ENCODE assay signal across 19 cellular contexts in genomic region chr3:57144952-57145351, GRCh38. TPM values are rescaled to one million over a fixed set of nuclear protein-coding genes. Genes with fewer than 3 reads are reported as not detected.
DNase-seq lines count a peak whose midpoint lies in the region; ATAC-seq and TF ChIP-seq lines count a peak whose summit lies in the region.
"Had no signal": no experiment of that assay in that cellular context is flagged by ENCODE, and none has a peak within 500 bp of the region (broad histone marks: within the 10 kb centered on the region; RNA-seq: fewer than 3 reads in every experiment).

No MANE protein-coding gene starts in this region.

- H3K27me3 ChIP-seq in cardiac muscle cell (no peaks in the 10 kb centered on the region), heart right ventricle (peaks cover 0 to 12% (median 0%) of the 10 kb centered on the region in 7 donors)
- H3K27me3 ChIP-seq: BE2C had no signal

- peak; percentile 56 to 93 (median 86) for ATAC-seq in heart right ventricle
- ATAC-seq: HCT116 had no signal

- TF ChIP-seq CTCF in cardiac muscle cell (IDR thresholded peaks at IDR 0.05; ENCODE audit: low read depth, low read length), result no peak
- TF ChIP-seq CTCF in heart right ventricle (IDR thresholded peaks at IDR 0.05), result no peak

- no peaks in the 10 kb centered on the region for H3K9me3 ChIP-seq in cardiac muscle cell (ENCODE audit: low read depth)
- H3K9me3 ChIP-seq in heart right ventricle, result no peaks in the 10 kb centered on the region
- H3K9me3 ChIP-seq: BE2C had no signal

- peaks cover 54% of the 10 kb centered on the region for H3K4me1 ChIP-seq in cardiac muscle cell (ENCODE audit: low read depth)
- peaks cover 0 to 32% (median 18%) of the 10 kb centered on the region in 9 donors for H3K4me1 ChIP-seq in heart right ventricle
- H3K4me1 ChIP-seq: BE2C had no signal

- intact Hi-C loops in cardiac septum (cut with DNase I), result no loop called here
- intact Hi-C loops in heart right ventricle (cut with DNase I), result no loop called here

- no peak overlapping the region for H3K4me3 ChIP-seq in cardiac muscle cell
- H3K4me3 ChIP-seq in heart right ventricle, result no peak overlapping the region

- DNase-seq in cardiac muscle cell (ENCODE audit: low read depth in 1 of 2, low spot score in 1 of 2) (peak in 1 of 2 donors; percentile 83), cardiac septum (ENCODE audit: low spot score) (no peak), heart right ventricle (no peak), islet precursor cell (peak; percentile 52), OCI-M2 (lab: John Stamatoyannopoulos, UW; ENCODE audit: unreplicated experiment) (no peak), NCI-H69 (lab: John Stamatoyannopoulos, UW) (no peak), germinal center (ENCODE audit: low spot score) (no peak)
- DNase-seq: BE2C; C1 segment of cervical spinal cord; CD4-positive, CD25-positive, alpha-beta regulatory T cell; CD8-positive, alpha-beta memory T cell; COR-L47; DMS 273 treated with DMSO at 0.1 percent for 48 hours; DMS53; GOT3; H7; IMR-90 had no signal

- peaks cover 4% of the 10 kb centered on the region for H3K36me3 ChIP-seq in cardiac muscle cell
- no peaks in the 10 kb centered on the region for H3K36me3 ChIP-seq in heart right ventricle
- H3K36me3 ChIP-seq: BE2C had no signal

- H3K27ac ChIP-seq in cardiac muscle cell (peak overlapping the region; percentile 71), heart right ventricle (no peak overlapping the region)

- WGBS in heart right ventricle, 2 donors, result 45 to 55% methylated on average over 3 of the region's 3 CpGs

RNA-seq across cellular contexts. Expression of gene IL17RD, which starts 20.2 kb away (rescaled TPM):
- total RNA-seq in cardiac muscle cell (23.1 and 110 TPM in 2 replicates), cardiac septum (4.3 TPM), heart right ventricle (10 to 100 TPM in 2 of 10 donors, 1 to 10 TPM in 8; 3.3 to 15.6 (median 6.0) TPM)
- polyA plus RNA-seq in cardiac muscle cell (7.4 and 26.5 TPM in 2 replicates), heart right ventricle (1 to 10 TPM; 1.3 TPM)
- total RNA-seq: CD4-positive, CD25-positive, alpha-beta regulatory T cell had no signal
- polyA plus RNA-seq: CD4-positive, CD25-positive, alpha-beta regulatory T cell; CD8-positive, alpha-beta memory T cell had no signal

RNA-seq across cellular contexts. Expression of gene HESX1, which starts 54.8 kb away (rescaled TPM):
- 2.5 and 6.4 TPM in 2 replicates for total RNA-seq in cardiac muscle cell
- polyA plus RNA-seq in cardiac muscle cell, result 7.0 and 12.2 TPM in 2 replicates
- total RNA-seq in cardiac septum, result 0.57 TPM
- 1 to 10 TPM in 1 of 10 donors, under 1 TPM in 5, not detected in 4; 0.22 to 1.2 (median 0.54) TPM for total RNA-seq in heart right ventricle
- 1 to 10 TPM in 1 of 2 donors, under 1 TPM in 1; 0.28 to 1.5 TPM for polyA plus RNA-seq in heart right ventricle
- total RNA-seq: A172; CD4-positive, CD25-positive, alpha-beta regulatory T cell had no signal
- polyA plus RNA-seq: CD8-positive, alpha-beta memory T cell had no signal
